In the genomic region with DNA sequence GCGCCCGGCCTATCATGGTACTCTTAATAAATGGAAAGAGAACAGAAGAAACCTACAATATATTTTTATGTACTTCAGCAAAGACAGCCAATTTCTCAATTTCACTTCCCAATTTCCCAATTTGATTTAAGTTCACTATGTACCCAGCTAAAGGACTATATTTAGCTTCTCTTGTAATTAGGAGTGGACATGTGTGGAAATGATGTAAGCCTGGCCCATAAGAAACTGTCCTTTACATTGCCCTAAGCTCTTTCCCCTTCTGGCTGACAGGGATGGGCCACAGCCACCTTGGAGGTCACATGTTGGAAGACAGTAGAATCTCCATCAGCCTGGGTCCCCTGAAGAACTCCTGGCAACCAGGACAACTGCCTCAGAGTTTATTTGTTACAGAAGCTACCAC, we compare ENCODE assay signal across 1 cellular context.
TF ChIP-seq lines count a peak whose summit lies in the region.

No MANE protein-coding gene starts in this region.

TF ChIP-seq in HepG2, 621 proteins besides CTCF, POLR2A, EP300 and RAD21:
- TF ChIP-seq NFIC (IDR thresholded peaks at IDR 0.05; ENCODE audit: low read length): no peak
- TF ChIP-seq U2AF1 (optimal IDR thresholded peaks at IDR 0.05; ENCODE audit: low read depth, low read length): no peak
